In the genomic region with DNA sequence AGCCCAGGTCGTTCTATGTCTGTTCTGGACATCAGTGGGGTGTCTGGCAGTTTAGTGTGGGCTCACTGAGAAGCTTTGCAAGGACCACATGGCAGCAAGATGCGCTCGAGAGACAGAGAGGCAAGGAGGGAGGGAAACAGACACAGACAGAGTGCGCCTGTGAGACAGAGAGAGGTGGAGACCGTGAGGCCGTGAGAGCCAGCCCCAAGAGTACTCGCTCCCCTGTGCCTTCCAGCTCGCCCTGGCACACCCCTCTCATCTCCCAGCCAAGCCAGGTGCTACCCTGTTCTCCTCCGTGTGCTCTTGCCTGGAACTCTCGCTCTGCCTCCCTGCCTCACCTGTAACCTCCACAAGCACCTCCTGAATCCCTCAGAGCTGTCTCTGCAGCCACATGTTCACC, we compare ENCODE assay signal across 34 cellular contexts.
DNase-seq lines count a peak whose midpoint lies in the region; ATAC-seq lines count a peak whose summit lies in the region.
"Had no signal": no experiment of that assay in that cellular context is flagged by ENCODE, and none has a peak within 500 bp of the region (broad histone marks: within the 10 kb centered on the region; RNA-seq: fewer than 3 reads in every experiment).

No MANE protein-coding gene starts in this region.

- H3K4me3 Mint-ChIP-seq in activated CD4-positive, alpha-beta T cell treated with anti-CD3 and anti-CD28 coated beads for 36 hours, result no peak overlapping the region
- H3K4me3 Mint-ChIP-seq in activated CD4-positive, alpha-beta T cell treated with anti-CD3 and anti-CD28 coated beads, Interleukin-2, amount 10 ng/mL, durations not matched to agents 24 days and 14 days, result no peak overlapping the region
- H3K4me3 Mint-ChIP-seq in naive thymus-derived CD4-positive, alpha-beta T cell, result peak overlapping the region in 4 of 10 donors; percentile 16 to 40 (median 36)
- H3K4me3 Mint-ChIP-seq: HFFc6, nephron had no signal

- no peaks in the 10 kb centered on the region for H3K27me3 ChIP-seq in naive thymus-derived CD4-positive, alpha-beta T cell (ENCODE audit: control insufficient read depth in 2 of 2, insufficient read depth in 2 of 2, low read length in 2 of 2)
- H3K27me3 ChIP-seq: adrenal gland, body of pancreas, heart left ventricle, pancreas, SJCRH30, testis, uterus had no signal

- in situ Hi-C loops in G401 (cut with HindIII; ENCODE audit: low sequenced_read_pairs), result no loop called here

- CTCF ChIA-PET in activated CD4-positive, alpha-beta T cell treated with anti-CD3 and anti-CD28 coated beads for 36 hours (lab: Charles Lee), result interaction anchor here (1.5 kb wide), 1 partner anchor 24 kb away, joined by 3 read pairs; no protein-coding TSS in a partner anchor
- CTCF ChIA-PET in naive thymus-derived CD4-positive, alpha-beta T cell (lab: Charles Lee), result no interaction called here

- peak overlapping the region; percentile 22 for H3K27ac ChIP-seq in angular gyrus (ENCODE audit: low read depth, low read length)
- H3K27ac ChIP-seq in naive thymus-derived CD4-positive, alpha-beta T cell (ENCODE audit: low read depth, low read length), result no peak overlapping the region
- H3K27ac ChIP-seq: adrenal gland, body of pancreas, C4-2B, GM23248, heart left ventricle, lower lobe of right lung, pancreas, SJCRH30, testis, uterus had no signal

- H3K9me3 Mint-ChIP-seq in activated CD4-positive, alpha-beta T cell treated with anti-CD3 and anti-CD28 coated beads for 36 hours (ENCODE audit: low read depth), result peaks cover 8% of the 10 kb centered on the region
- H3K9me3 Mint-ChIP-seq in activated CD4-positive, alpha-beta T cell treated with anti-CD3 and anti-CD28 coated beads, Interleukin-2, amount 10 ng/mL, durations not matched to agents 24 days and 14 days, result peaks cover 25% of the 10 kb centered on the region
- peaks cover 0 to 37% (median 8%) of the 10 kb centered on the region in 11 donors for H3K9me3 Mint-ChIP-seq in naive thymus-derived CD4-positive, alpha-beta T cell

- H3K9me3 ChIP-seq in naive thymus-derived CD4-positive, alpha-beta T cell (ENCODE audit: control insufficient read depth in 2 of 3, low read length in 3 of 3), result no peaks in the 10 kb centered on the region
- H3K9me3 ChIP-seq: adrenal gland, body of pancreas, lower lobe of right lung, pancreas, testis, uterus had no signal

- H3K4me3 ChIP-seq in naive thymus-derived CD4-positive, alpha-beta T cell (ENCODE audit: low read length), result no peak overlapping the region
- H3K4me3 ChIP-seq: adrenal gland, body of pancreas, GM23248, heart left ventricle, lower lobe of right lung, pancreas, SJCRH30, testis, uterus had no signal

- ATAC-seq in activated CD4-positive, alpha-beta T cell treated with anti-CD3 and anti-CD28 coated beads for 36 hours, result no peak
- ATAC-seq in naive thymus-derived CD4-positive, alpha-beta T cell, result no peak
- ATAC-seq in GM21390 (IDR thresholded peaks at IDR 0.05; ENCODE audit: unreplicated experiment) (no peak), HG03175 (IDR thresholded peaks at IDR 0.05; ENCODE audit: unreplicated experiment) (no peak)
- ATAC-seq: body of pancreas; lower lobe of right lung; stimulated activated naive CD8-positive, alpha-beta T cell treated with anti-CD3 and anti-CD28 coated beads, Interleukin-15, Interleukin-2, amounts not matched to agents 100 U/mL and 50 U/mL, for 24 hours had no signal

- POLR2A ChIA-PET in activated CD4-positive, alpha-beta T cell treated with anti-CD3 and anti-CD28 coated beads for 36 hours (lab: Charles Lee), result no interaction called here
- POLR2A ChIA-PET in naive thymus-derived CD4-positive, alpha-beta T cell (lab: Charles Lee), result interaction anchor here (0.6 to 0.7 kb wide), 2 partner anchors 9 to 79 kb away, joined by 3 read pairs; no protein-coding TSS in a partner anchor

- peak overlapping the region; percentile 60 for H3K27ac Mint-ChIP-seq in activated CD4-positive, alpha-beta T cell treated with anti-CD3 and anti-CD28 coated beads for 36 hours
- no peak overlapping the region for H3K27ac Mint-ChIP-seq in activated CD4-positive, alpha-beta T cell treated with anti-CD3 and anti-CD28 coated beads, Interleukin-2, amount 10 ng/mL, durations not matched to agents 24 days and 14 days
- H3K27ac Mint-ChIP-seq in naive thymus-derived CD4-positive, alpha-beta T cell, result peak overlapping the region in 7 of 9 donors; percentile 37 to 91 (median 69)
- H3K27ac Mint-ChIP-seq: HFFc6, nephron had no signal

- intact Hi-C loops in activated CD4-positive, alpha-beta T cell treated with anti-CD3 and anti-CD28 coated beads for 36 hours (cut with DNase I, micrococcal nuclease), result no loop called here
- intact Hi-C loops in activated CD4-positive, alpha-beta T cell treated with anti-CD3 and anti-CD28 coated beads, Interleukin-2, amount 10 ng/mL, durations not matched to agents 24 days and 14 days (cut with micrococcal nuclease), result no loop called here
- intact Hi-C loops in naive thymus-derived CD4-positive, alpha-beta T cell (cut with micrococcal nuclease), result no loop called here

- peaks cover 1 to 39% (median 6%) of the 10 kb centered on the region in 3 experiments for H3K36me3 ChIP-seq in naive thymus-derived CD4-positive, alpha-beta T cell (ENCODE audit: control insufficient read depth in 2 of 3, insufficient read depth in 3 of 3, low read length in 3 of 3)
- H3K36me3 ChIP-seq: uterus had no signal

- no peaks in the 10 kb centered on the region for H3K27me3 Mint-ChIP-seq in activated CD4-positive, alpha-beta T cell treated with anti-CD3 and anti-CD28 coated beads for 36 hours
- no peaks in the 10 kb centered on the region for H3K27me3 Mint-ChIP-seq in activated CD4-positive, alpha-beta T cell treated with anti-CD3 and anti-CD28 coated beads, Interleukin-2, amount 10 ng/mL, durations not matched to agents 24 days and 14 days
- no peaks in the 10 kb centered on the region for H3K27me3 Mint-ChIP-seq in naive thymus-derived CD4-positive, alpha-beta T cell

- peaks cover 26 to 44% of the 10 kb centered on the region in 2 donors for H3K4me1 ChIP-seq in naive thymus-derived CD4-positive, alpha-beta T cell (ENCODE audit: control insufficient read depth in 2 of 2, insufficient read depth in 2 of 2, low read length in 2 of 2)
- H3K4me1 ChIP-seq: body of pancreas, pancreas, SJCRH30, testis, uterus had no signal

- no peak for DNase-seq in activated CD4-positive, alpha-beta T cell treated with anti-CD3 and anti-CD28 coated beads for 36 hours
- DNase-seq in activated CD4-positive, alpha-beta T cell treated with anti-CD3 and anti-CD28 coated beads, Interleukin-2, amount 10 ng/mL, durations not matched to agents 24 days and 14 days, result no peak
- DNase-seq in G401 (ENCODE audit: low spot score) (peak; percentile 45), NCI-H187 (lab: John Stamatoyannopoulos, UW) (no peak)
- no peak for DNase-seq in naive thymus-derived CD4-positive, alpha-beta T cell
- DNase-seq: 8988T; activated CD8-positive, alpha-beta memory T cell treated with anti-CD3 and anti-CD28 coated beads for 24 hours; activated gamma-delta T cell; activated T-cell treated with anti-CD3 and anti-CD28 coated beads for 4 hours; adrenal gland; body of pancreas; cerebellar nuclear complex; dermis blood vessel endothelial cell; DND-41; foreskin melanocyte; GM23248; heart left ventricle; HFFc6; kidney glomerular epithelial cell; lower lobe of right lung; NCI-H146; NCI-H446; NCI-H748 treated with DMSO at 0.1 percent for 48 hours; pancreas; SJCRH30; small intestine; stimulated activated naive CD8-positive, alpha-beta T cell treated with anti-CD3 and anti-CD28 coated beads, Interleukin-15, Interleukin-2, amounts not matched to agents 100 U/mL and 50 U/mL, for 24 hours; testis; uterus had no signal

- H3K4me1 Mint-ChIP-seq in activated CD4-positive, alpha-beta T cell treated with anti-CD3 and anti-CD28 coated beads for 36 hours, result peaks cover 46% of the 10 kb centered on the region
- H3K4me1 Mint-ChIP-seq in activated CD4-positive, alpha-beta T cell treated with anti-CD3 and anti-CD28 coated beads, Interleukin-2, amount 10 ng/mL, durations not matched to agents 24 days and 14 days, result peaks cover 25% of the 10 kb centered on the region
- peaks cover 34 to 78% (median 66%) of the 10 kb centered on the region in 7 donors for H3K4me1 Mint-ChIP-seq in naive thymus-derived CD4-positive, alpha-beta T cell

- peaks cover 66% of the 10 kb centered on the region for H3K36me3 Mint-ChIP-seq in activated CD4-positive, alpha-beta T cell treated with anti-CD3 and anti-CD28 coated beads for 36 hours (ENCODE audit: low read depth)
- peaks cover 85% of the 10 kb centered on the region for H3K36me3 Mint-ChIP-seq in activated CD4-positive, alpha-beta T cell treated with anti-CD3 and anti-CD28 coated beads, Interleukin-2, amount 10 ng/mL, durations not matched to agents 24 days and 14 days (ENCODE audit: low read depth)
- H3K36me3 Mint-ChIP-seq in naive thymus-derived CD4-positive, alpha-beta T cell, result peaks cover 24 to 81% (median 60%) of the 10 kb centered on the region in 5 donors
